In the genomic region with DNA sequence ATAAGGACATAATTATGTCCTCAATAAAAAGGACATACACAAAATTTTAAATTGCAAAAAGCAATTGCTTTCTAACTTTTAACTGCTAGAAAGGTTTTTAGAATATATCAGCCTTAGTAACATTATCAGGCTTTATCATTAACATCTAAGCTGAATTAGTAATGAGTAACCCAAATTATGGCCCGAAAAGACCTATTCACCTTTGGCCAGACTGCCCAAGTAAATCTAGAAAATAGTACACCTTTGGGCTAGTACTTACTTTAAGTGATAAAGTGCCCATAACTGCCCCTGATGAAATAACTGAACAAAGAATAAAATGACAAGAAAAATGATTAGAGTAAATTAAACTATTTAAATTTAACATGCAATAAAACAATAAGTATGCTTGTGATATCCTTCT, we compare ENCODE assay signal across 30 cellular contexts.
"Had no signal": no experiment of that assay in that cellular context is flagged by ENCODE, and none has a peak within 500 bp of the region (broad histone marks: within the 10 kb centered on the region; RNA-seq: fewer than 3 reads in every experiment).

No MANE protein-coding gene starts in this region.

- H3K36me3 ChIP-seq: cardiac muscle cell, colonic mucosa, gastroesophageal sphincter, neutrophil, tibial artery had no signal

- H3K9me3 Mint-ChIP-seq: central memory CD8-positive, alpha-beta T cell; endodermal cell had no signal

- H3K27ac Mint-ChIP-seq: dendritic cell treated with granulocyte-macrophage colony-stimulating factor and Interleukin-4, amounts not matched to agents 40 ng/mL and 50 ng/mL, for 4 days; endodermal cell; mesothelial cell of epicardium; stimulated activated memory B cell treated with anti-CD40 and anti-IgM and Interleukin-4, amounts not matched to agents 10 μg/mL and 1 μg/mL and 100 μg/mL, for 72 hours; type B pancreatic cell had no signal

- DNase-seq: colonic mucosa; effector CD8-positive, alpha-beta T cell; endodermal cell; foreskin keratinocyte; kidney glomerular epithelial cell; left colon; left ventricle myocardium superior; mesenchymal stem cell; naive thymus-derived CD4-positive, alpha-beta T cell; stimulated activated CD4-positive, alpha-beta T cell treated with anti-CD3 and anti-CD28 coated beads, Interleukin-2, amount 100 ng/mL, for 24 hours; stimulated activated CD4-positive, alpha-beta T cell treated with anti-CD3 and anti-CD28 coated beads, Interleukin-4, amount 100 ng/mL, for 24 hours; stimulated activated naive CD8-positive, alpha-beta T cell treated with anti-CD3 and anti-CD28 coated beads, Interleukin-15, Interleukin-2, amounts not matched to agents 100 U/mL and 50 U/mL, for 24 hours; substantia nigra; testis; tibial artery had no signal

- H3K4me3 Mint-ChIP-seq: central memory CD8-positive, alpha-beta T cell; dendritic cell treated with granulocyte-macrophage colony-stimulating factor and Interleukin-4, amounts not matched to agents 40 ng/mL and 50 ng/mL, for 4 days; endodermal cell; mesothelial cell of epicardium; naive thymus-derived CD4-positive, alpha-beta T cell; neural crest cell; stimulated activated memory B cell treated with anti-CD40 and anti-IgM and Interleukin-4, amounts not matched to agents 10 μg/mL and 1 μg/mL and 100 μg/mL, for 72 hours; type B pancreatic cell had no signal

- H3K4me3 ChIP-seq: cardiac muscle cell, colonic mucosa, esophagus muscularis mucosa, gastroesophageal sphincter, lung, testis, tibial artery had no signal

- H3K9me3 ChIP-seq: colonic mucosa, esophagus muscularis mucosa, gastroesophageal sphincter, neutrophil, testis, tibial artery had no signal

- ATAC-seq: foreskin keratinocyte; gastroesophageal sphincter; left colon; left ventricle myocardium superior; naive thymus-derived CD4-positive, alpha-beta T cell; sciatic nerve; stimulated activated memory B cell treated with anti-CD40 and anti-IgM and Interleukin-4, amounts not matched to agents 10 μg/mL and 1 μg/mL and 100 μg/mL, for 72 hours; stimulated activated naive CD8-positive, alpha-beta T cell treated with anti-CD3 and anti-CD28 coated beads, Interleukin-15, Interleukin-2, amounts not matched to agents 100 U/mL and 50 U/mL, for 24 hours had no signal

- H3K4me1 ChIP-seq: foreskin keratinocyte, parathyroid adenoma, testis had no signal

- H3K4me1 Mint-ChIP-seq: mesothelial cell of epicardium had no signal

- H3K27me3 Mint-ChIP-seq: central memory CD8-positive, alpha-beta T cell; dendritic cell treated with granulocyte-macrophage colony-stimulating factor and Interleukin-4, amounts not matched to agents 40 ng/mL and 50 ng/mL, for 4 days; naive thymus-derived CD4-positive, alpha-beta T cell; progenitor cell of endocrine pancreas; stimulated activated memory B cell treated with anti-CD40 and anti-IgM and Interleukin-4, amounts not matched to agents 10 μg/mL and 1 μg/mL and 100 μg/mL, for 72 hours; type B pancreatic cell had no signal

- H3K27ac ChIP-seq: cardiac muscle cell, colonic mucosa, epithelial cell of prostate, esophagus muscularis mucosa, foreskin keratinocyte, gastroesophageal sphincter, neutrophil, parathyroid adenoma, testis, tibial artery had no signal

- H3K27me3 ChIP-seq: cardiac muscle cell, colonic mucosa, esophagus muscularis mucosa, foreskin keratinocyte, gastroesophageal sphincter, neutrophil, testis, tibial artery had no signal
